In genomic region chr19:7658219-7658686, GRCh38 we compare ENCODE assay signal across 10 cellular contexts. TPM values are rescaled to one million over a fixed set of nuclear protein-coding genes. Genes with fewer than 3 reads are reported as not detected.
DNase-seq lines count a peak whose midpoint lies in the region; ATAC-seq and TF ChIP-seq lines count a peak whose summit lies in the region.
"Had no signal": no experiment of that assay in that cellular context is flagged by ENCODE, and none has a peak within 500 bp of the region (broad histone marks: within the 10 kb centered on the region; RNA-seq: fewer than 3 reads in every experiment).

No MANE protein-coding gene starts in this region.

- H3K4me1 ChIP-seq in effector memory CD4-positive, alpha-beta T cell (ENCODE audit: control insufficient read depth, insufficient read depth, low read length, poor library complexity, severe bottlenecking) = peaks cover 7% of the 10 kb centered on the region
- no peaks in the 10 kb centered on the region for H3K4me1 ChIP-seq in body of pancreas

- peak overlapping the region; percentile 27 for H3K27ac ChIP-seq in effector memory CD4-positive, alpha-beta T cell (ENCODE audit: insufficient read depth, low read length, poor library complexity, severe bottlenecking)
- H3K27ac ChIP-seq in body of pancreas = no peak overlapping the region

- TF ChIP-seq POLR2A in body of pancreas (IDR thresholded peaks at IDR 0.05) = no peak

- no peaks in the 10 kb centered on the region for H3K9me3 ChIP-seq in effector memory CD4-positive, alpha-beta T cell (ENCODE audit: control insufficient read depth, low read length)
- H3K9me3 ChIP-seq in body of pancreas = no peaks in the 10 kb centered on the region

- DNase-seq in Daoy (ENCODE audit: low read depth) = peak; percentile 28
- peak; percentile 44 for DNase-seq in NCI-H2227 treated with DMSO at 0.1 percent for 48 hours (lab: John Stamatoyannopoulos, UW)
- DNase-seq in effector memory CD4-positive, alpha-beta T cell = no peak
- DNase-seq in body of pancreas = no peak
- no peak for DNase-seq in dermis blood vessel endothelial cell
- no peak for DNase-seq in NCI-H2029 treated with DMSO at 0.1 percent for 48 hours (lab: John Stamatoyannopoulos, UW)
- DNase-seq in T1000 (lab: John Stamatoyannopoulos, UW) = no peak

- ATAC-seq in GM21390 (IDR thresholded peaks at IDR 0.05; ENCODE audit: unreplicated experiment) = peak; percentile 65
- ATAC-seq in body of pancreas = no peak
- ATAC-seq: HCT116 had no signal

- H3K4me3 ChIP-seq in effector memory CD4-positive, alpha-beta T cell (ENCODE audit: insufficient read depth, low read depth, low read length, poor library complexity, severe bottlenecking) = peak overlapping the region; percentile 9
- no peak overlapping the region for H3K4me3 ChIP-seq in body of pancreas

- H3K36me3 ChIP-seq in effector memory CD4-positive, alpha-beta T cell (ENCODE audit: control insufficient read depth, insufficient read depth, low read length) = no peaks in the 10 kb centered on the region
- H3K36me3 ChIP-seq in body of pancreas (replicated peaks in 1 of 2; ENCODE audit: insufficient read depth in 1 of 2, low read depth in 2 of 2) = no peaks in the 10 kb centered on the region

- no peak for TF ChIP-seq CTCF in body of pancreas (IDR thresholded peaks at IDR 0.05)

- intact Hi-C loops in body of pancreas (cut with DNase I) = no loop called here

- 31 to 33% methylated on average over 9 of the region's 9 CpGs for WGBS in body of pancreas, 2 donors

- H3K27me3 ChIP-seq in effector memory CD4-positive, alpha-beta T cell (replicated peaks; ENCODE audit: control insufficient read depth, insufficient read depth, low read length, poor library complexity, severe bottlenecking) = no peaks in the 10 kb centered on the region
- no peaks in the 10 kb centered on the region for H3K27me3 ChIP-seq in body of pancreas

RNA-seq across cellular contexts. Expression of gene RETN, which starts 10.6 kb away (rescaled TPM):
- not detected in 2 replicates for total RNA-seq in Daoy (2014; rRNA removed; shearing (Covaris generic))
- total RNA-seq in body of pancreas = not detected
- not detected in 2 replicates for total RNA-seq in dermis blood vessel endothelial cell
- total RNA-seq: astrocyte had no signal

RNA-seq across cellular contexts. Expression of gene MCEMP1, which starts 18.6 kb away (rescaled TPM):
- not detected in 2 replicates for total RNA-seq in Daoy (2014; rRNA removed; shearing (Covaris generic))
- not detected for total RNA-seq in body of pancreas
- not detected in 2 replicates for total RNA-seq in dermis blood vessel endothelial cell
- total RNA-seq: astrocyte had no signal

RNA-seq across cellular contexts. Expression of gene STXBP2, which starts 21.3 kb away (rescaled TPM):
- 11.7 and 15.8 TPM in 2 replicates for total RNA-seq in Daoy (2014; rRNA removed; shearing (Covaris generic))
- total RNA-seq in body of pancreas = 100 to 1,000 TPM in 1 of 2 donors, 10 to 100 TPM in 1; 61.0 to 151 TPM
- 30.8 and 67.1 TPM in 2 replicates for total RNA-seq in dermis blood vessel endothelial cell

RNA-seq across cellular contexts. Expression of gene TRAPPC5, which starts 22.4 kb away (rescaled TPM):
- total RNA-seq in Daoy (2014; rRNA removed; shearing (Covaris generic)) = 64.7 and 75.2 TPM in 2 replicates
- total RNA-seq in body of pancreas (10 to 100 TPM; 10.9 to 18.7 TPM), dermis blood vessel endothelial cell (69.9 and 97.4 TPM in 2 replicates)

RNA-seq across cellular contexts. Expression of gene PCP2, which starts 24.7 kb away (rescaled TPM):
- total RNA-seq in Daoy (2014; rRNA removed; shearing (Covaris generic)) = not detected in 2 replicates
- total RNA-seq in body of pancreas = not detected
- total RNA-seq in dermis blood vessel endothelial cell = not detected in 2 replicates
- total RNA-seq: astrocyte had no signal

Comparison
In these comparisons a context has a peak if more than half of its experiments do, and no peak if none do; other contexts are left out.
1. DNase-seq: peak in Daoy (single experiment) and NCI-H2227 treated with DMSO at 0.1 percent for 48 hours (single experiment); none in effector memory CD4-positive, alpha-beta T cell (0 of 3), body of pancreas (0 of 4), dermis blood vessel endothelial cell (single experiment), NCI-H2029 treated with DMSO at 0.1 percent for 48 hours (single experiment) and T1000 (single experiment).